Comparison of ENCODE assay signal across 30 cellular contexts in genomic region chr16:2451851-2452320, GRCh38. TPM values are rescaled to one million over a fixed set of nuclear protein-coding genes. Genes with fewer than 3 reads are reported as not detected.
"Had no signal": no experiment of that assay in that cellular context is flagged by ENCODE, and none has a peak within 500 bp of the region (broad histone marks: within the 10 kb centered on the region; RNA-seq: fewer than 3 reads in every experiment).

No MANE protein-coding gene starts in this region.

- H3K4me3 Mint-ChIP-seq: activated B cell treated with CpG ODN at 0.5 μM for 24 hours; activated CD8-positive, alpha-beta memory T cell treated with anti-CD3 and anti-CD28 coated beads, Interleukin-2, amount 10 ng/mL, durations not matched to agents 7 days and 5 days; activated CD8-positive, alpha-beta T cell treated with anti-CD3 and anti-CD28 coated beads, Interleukin-2, amount 10 ng/mL, durations not matched to agents 7 days and 5 days; activated naive CD4-positive, alpha-beta T cell treated with anti-CD3 and anti-CD28 coated beads, Interleukin-2, amount 50 U/mL, for 24 hours; activated naive CD8-positive, alpha-beta T cell treated with anti-CD3 and anti-CD28 coated beads, Interleukin-2, amount 50 U/mL, for 24 hours; dendritic cell treated with granulocyte-macrophage colony-stimulating factor and Interleukin-4, amounts not matched to agents 40 ng/mL and 50 ng/mL, for 4 days; endodermal cell; natural killer cell; stimulated activated effector memory CD8-positive, alpha-beta T cell treated with anti-CD3 and anti-CD28 coated beads, Interleukin-12 subunit alpha, Interleukin-12 subunit beta, amount 100 ng/mL, for 72 hours; stimulated activated naive CD8-positive, alpha-beta T cell treated with anti-CD3 and anti-CD28 coated beads, Interleukin-15, amount 100 ng/mL, for 72 hours had no signal

- H3K27me3 ChIP-seq: breast epithelium, esophagus muscularis mucosa, foreskin keratinocyte, left lung, neutrophil, sigmoid colon, thyroid gland had no signal

- H3K27me3 Mint-ChIP-seq: activated B cell treated with CpG ODN at 0.5 μM for 24 hours; activated CD8-positive, alpha-beta memory T cell treated with anti-CD3 and anti-CD28 coated beads, Interleukin-2, amount 10 ng/mL, durations not matched to agents 7 days and 5 days; activated naive CD4-positive, alpha-beta T cell treated with anti-CD3 and anti-CD28 coated beads, Interleukin-2, amount 50 U/mL, for 24 hours; activated naive CD8-positive, alpha-beta T cell treated with anti-CD3 and anti-CD28 coated beads, Interleukin-2, amount 50 U/mL, for 24 hours; dendritic cell treated with granulocyte-macrophage colony-stimulating factor and Interleukin-4, amounts not matched to agents 40 ng/mL and 50 ng/mL, for 4 days; stimulated activated naive CD8-positive, alpha-beta T cell treated with anti-CD3 and anti-CD28 coated beads, Interleukin-15, amount 100 ng/mL, for 72 hours had no signal

- H3K4me3 ChIP-seq: breast epithelium, esophagus muscularis mucosa, left lung, lower lobe of right lung, prostate gland, sigmoid colon, thyroid gland had no signal

- H3K27ac Mint-ChIP-seq: activated B cell treated with CpG ODN at 0.5 μM for 24 hours; activated CD8-positive, alpha-beta memory T cell treated with anti-CD3 and anti-CD28 coated beads, Interleukin-2, amount 10 ng/mL, durations not matched to agents 7 days and 5 days; activated CD8-positive, alpha-beta T cell treated with anti-CD3 and anti-CD28 coated beads, Interleukin-2, amount 10 ng/mL, durations not matched to agents 7 days and 5 days; activated naive CD4-positive, alpha-beta T cell treated with anti-CD3 and anti-CD28 coated beads, Interleukin-2, amount 50 U/mL, for 24 hours; activated naive CD8-positive, alpha-beta T cell treated with anti-CD3 and anti-CD28 coated beads, Interleukin-2, amount 50 U/mL, for 24 hours; activated T-helper 2 cell treated with anti-CD3 and anti-CD28 coated beads, Interferon-gamma antibody, Interleukin-2, Interleukin-4, amounts not matched to agents 10 μg/mL and 5 μg/mL and 100 μg/mL, durations not matched to agents 14 hours and 24 hours and 36 hours; dendritic cell treated with granulocyte-macrophage colony-stimulating factor and Interleukin-4, amounts not matched to agents 40 ng/mL and 50 ng/mL, for 4 days; endodermal cell; natural killer cell; stimulated activated effector memory CD8-positive, alpha-beta T cell treated with anti-CD3 and anti-CD28 coated beads, Interleukin-12 subunit alpha, Interleukin-12 subunit beta, amount 100 ng/mL, for 72 hours had no signal

- H3K36me3 Mint-ChIP-seq: natural killer cell had no signal

- H3K36me3 ChIP-seq: breast epithelium, thyroid gland had no signal

- H3K27ac ChIP-seq: breast epithelium, esophagus muscularis mucosa, foreskin keratinocyte, left lung, lower lobe of right lung, neutrophil, prostate gland, sigmoid colon, thyroid gland had no signal

- ATAC-seq: activated CD8-positive, alpha-beta memory T cell treated with anti-CD3 and anti-CD28 coated beads, Interleukin-2, amount 10 ng/mL, durations not matched to agents 7 days and 5 days; activated CD8-positive, alpha-beta T cell treated with anti-CD3 and anti-CD28 coated beads, Interleukin-2, amount 10 ng/mL, durations not matched to agents 7 days and 5 days; activated naive CD8-positive, alpha-beta T cell treated with anti-CD3 and anti-CD28 coated beads, Interleukin-2, amount 50 U/mL, for 24 hours; foreskin keratinocyte; left lung; lower lobe of right lung; natural killer cell; stimulated activated effector memory CD8-positive, alpha-beta T cell treated with anti-CD3 and anti-CD28 coated beads, Interleukin-12 subunit alpha, Interleukin-12 subunit beta, amount 100 ng/mL, for 72 hours had no signal

- DNase-seq: activated B cell treated with CpG ODN at 0.5 μM for 24 hours; activated CD8-positive, alpha-beta memory T cell treated with anti-CD3 and anti-CD28 coated beads, Interleukin-2, amount 10 ng/mL, durations not matched to agents 7 days and 5 days; activated CD8-positive, alpha-beta T cell treated with anti-CD3 and anti-CD28 coated beads, Interleukin-2, amount 10 ng/mL, durations not matched to agents 7 days and 5 days; activated naive CD8-positive, alpha-beta T cell treated with anti-CD3 and anti-CD28 coated beads, Interleukin-2, amount 50 U/mL, for 24 hours; activated T-cell treated with anti-CD3 and anti-CD28 coated beads, Interleukin-2, amount 50 U/mL, for 48 hours; central memory CD4-positive, alpha-beta T cell; endodermal cell; foreskin keratinocyte; lower lobe of right lung; mesendoderm; natural killer cell; retina; sigmoid colon; small intestine; stimulated activated CD4-positive, alpha-beta T cell treated with anti-CD3 and anti-CD28 coated beads, Interleukin-4, amount 100 ng/mL, for 24 hours; stimulated activated naive CD8-positive, alpha-beta T cell treated with anti-CD3 and anti-CD28 coated beads, Interleukin-15, amount 100 ng/mL, for 72 hours; T-helper 2 cell; thyroid gland had no signal

- FAIRE-seq: islet of Langerhans, small intestine had no signal

- H3K4me1 Mint-ChIP-seq: activated B cell treated with CpG ODN at 0.5 μM for 24 hours; activated CD8-positive, alpha-beta memory T cell treated with anti-CD3 and anti-CD28 coated beads, Interleukin-2, amount 10 ng/mL, durations not matched to agents 7 days and 5 days; activated naive CD4-positive, alpha-beta T cell treated with anti-CD3 and anti-CD28 coated beads, Interleukin-2, amount 50 U/mL, for 24 hours; activated naive CD8-positive, alpha-beta T cell treated with anti-CD3 and anti-CD28 coated beads, Interleukin-2, amount 50 U/mL, for 24 hours; endodermal cell; natural killer cell; stimulated activated effector memory CD8-positive, alpha-beta T cell treated with anti-CD3 and anti-CD28 coated beads, Interleukin-12 subunit alpha, Interleukin-12 subunit beta, amount 100 ng/mL, for 72 hours; stimulated activated naive CD8-positive, alpha-beta T cell treated with anti-CD3 and anti-CD28 coated beads, Interleukin-15, amount 100 ng/mL, for 72 hours had no signal

- H3K9me3 ChIP-seq: breast epithelium, esophagus muscularis mucosa, left lung, lower lobe of right lung, neutrophil, prostate gland, sigmoid colon, thyroid gland had no signal

- H3K4me1 ChIP-seq: breast epithelium, esophagus muscularis mucosa, foreskin keratinocyte, left lung, lower lobe of right lung, prostate gland, sigmoid colon, thyroid gland had no signal

- H3K9me3 Mint-ChIP-seq: activated B cell treated with CpG ODN at 0.5 μM for 24 hours; activated naive CD4-positive, alpha-beta T cell treated with anti-CD3 and anti-CD28 coated beads, Interleukin-2, amount 50 U/mL, for 24 hours; activated naive CD8-positive, alpha-beta T cell treated with anti-CD3 and anti-CD28 coated beads, Interleukin-2, amount 50 U/mL, for 24 hours; activated T-helper 2 cell treated with anti-CD3 and anti-CD28 coated beads, Interferon-gamma antibody, Interleukin-2, Interleukin-4, amounts not matched to agents 10 μg/mL and 5 μg/mL and 100 μg/mL, durations not matched to agents 14 hours and 24 hours and 36 hours; dendritic cell treated with granulocyte-macrophage colony-stimulating factor and Interleukin-4, amounts not matched to agents 40 ng/mL and 50 ng/mL, for 4 days; endodermal cell; natural killer cell; stimulated activated effector memory CD8-positive, alpha-beta T cell treated with anti-CD3 and anti-CD28 coated beads, Interleukin-12 subunit alpha, Interleukin-12 subunit beta, amount 100 ng/mL, for 72 hours; stimulated activated naive CD8-positive, alpha-beta T cell treated with anti-CD3 and anti-CD28 coated beads, Interleukin-15, amount 100 ng/mL, for 72 hours had no signal

RNA-seq across cellular contexts. Expression of gene TEDC2, which starts 8.0 kb away (rescaled TPM):
- total RNA-seq: mononuclear cell had no signal

RNA-seq across cellular contexts. Expression of gene NTN3, which starts 19.2 kb away (rescaled TPM):
- total RNA-seq: activated B cell treated with CpG ODN at 0.5 μM for 24 hours; activated CD8-positive, alpha-beta memory T cell treated with anti-CD3 and anti-CD28 coated beads, Interleukin-2, amount 10 ng/mL, durations not matched to agents 7 days and 5 days; activated T-helper 2 cell treated with anti-CD3 and anti-CD28 coated beads, Interferon-gamma antibody, Interleukin-2, Interleukin-4, amounts not matched to agents 10 μg/mL and 5 μg/mL and 100 μg/mL, durations not matched to agents 14 hours and 24 hours and 36 hours; breast epithelium; mononuclear cell; natural killer cell; ureter had no signal
- polyA plus RNA-seq: foreskin keratinocyte had no signal
